In genomic region chr18:48950536-48951447, GRCh38 we compare ENCODE assay signal across 8 cellular contexts. TPM values are rescaled to one million over a fixed set of nuclear protein-coding genes. Genes with fewer than 3 reads are reported as not detected.
DNase-seq lines count a peak whose midpoint lies in the region; ATAC-seq and TF ChIP-seq lines count a peak whose summit lies in the region.

A gene with protein sequence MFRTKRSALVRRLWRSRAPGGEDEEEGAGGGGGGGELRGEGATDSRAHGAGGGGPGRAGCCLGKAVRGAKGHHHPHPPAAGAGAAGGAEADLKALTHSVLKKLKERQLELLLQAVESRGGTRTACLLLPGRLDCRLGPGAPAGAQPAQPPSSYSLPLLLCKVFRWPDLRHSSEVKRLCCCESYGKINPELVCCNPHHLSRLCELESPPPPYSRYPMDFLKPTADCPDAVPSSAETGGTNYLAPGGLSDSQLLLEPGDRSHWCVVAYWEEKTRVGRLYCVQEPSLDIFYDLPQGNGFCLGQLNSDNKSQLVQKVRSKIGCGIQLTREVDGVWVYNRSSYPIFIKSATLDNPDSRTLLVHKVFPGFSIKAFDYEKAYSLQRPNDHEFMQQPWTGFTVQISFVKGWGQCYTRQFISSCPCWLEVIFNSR (minus strand): TSS chr18:48950965. CDS start chr18:48950424, 541 bp downstream.

- H3K4me3 ChIP-seq in fibroblast of the aortic adventitia (ENCODE audit: low read depth, low read length): peak within 1 kb of the TSS; percentile 91
- peak within 1 kb of the TSS; percentile 85 to 91 for H3K4me3 ChIP-seq in neutrophil (ENCODE audit: low read depth in 1 of 2, low read length in 1 of 2)

- no peaks in the 10 kb centered on the region for H3K9me3 ChIP-seq in neutrophil

- no peaks in the 10 kb centered on the region for H3K9me3 Mint-ChIP-seq in activated naive CD4-positive, alpha-beta T cell treated with anti-CD3 and anti-CD28 coated beads, Interleukin-2, amount 50 U/mL, for 24 hours
- H3K9me3 Mint-ChIP-seq in T-helper 2 cell treated with Interferon-gamma antibody and Interleukin-4, amounts not matched to agents 5 μg/mL and 100 μg/mL, for 36 hours: no peaks in the 10 kb centered on the region

- ATAC-seq in HG03457 (IDR thresholded peaks at IDR 0.05; ENCODE audit: unreplicated experiment): no peak

- H3K27ac ChIP-seq in neutrophil: peak within 1 kb of the TSS; percentile 92

- H3K27me3 Mint-ChIP-seq in activated naive CD4-positive, alpha-beta T cell treated with anti-CD3 and anti-CD28 coated beads, Interleukin-2, amount 50 U/mL, for 24 hours: no peaks in the 10 kb centered on the region
- peaks cover 2% of the 10 kb centered on the region for H3K27me3 Mint-ChIP-seq in T-helper 2 cell treated with Interferon-gamma antibody and Interleukin-4, amounts not matched to agents 5 μg/mL and 100 μg/mL, for 36 hours (ENCODE audit: low read depth)

- peak within 1 kb of the TSS; percentile 96 for H3K4me3 Mint-ChIP-seq in activated naive CD4-positive, alpha-beta T cell treated with anti-CD3 and anti-CD28 coated beads, Interleukin-2, amount 50 U/mL, for 24 hours
- H3K4me3 Mint-ChIP-seq in T-helper 2 cell treated with Interferon-gamma antibody and Interleukin-4, amounts not matched to agents 5 μg/mL and 100 μg/mL, for 36 hours: peak within 1 kb of the TSS; percentile 94

- peak within 1 kb of the TSS; percentile 92 for H3K27ac Mint-ChIP-seq in activated naive CD4-positive, alpha-beta T cell treated with anti-CD3 and anti-CD28 coated beads, Interleukin-2, amount 50 U/mL, for 24 hours
- peak within 1 kb of the TSS; percentile 86 for H3K27ac Mint-ChIP-seq in T-helper 2 cell treated with Interferon-gamma antibody and Interleukin-4, amounts not matched to agents 5 μg/mL and 100 μg/mL, for 36 hours

- H3K27me3 ChIP-seq in neutrophil: no peaks in the 10 kb centered on the region

- peaks cover 46% of the 10 kb centered on the region for H3K4me1 Mint-ChIP-seq in activated naive CD4-positive, alpha-beta T cell treated with anti-CD3 and anti-CD28 coated beads, Interleukin-2, amount 50 U/mL, for 24 hours
- peaks cover 39% of the 10 kb centered on the region for H3K4me1 Mint-ChIP-seq in T-helper 2 cell treated with Interferon-gamma antibody and Interleukin-4, amounts not matched to agents 5 μg/mL and 100 μg/mL, for 36 hours (ENCODE audit: low read depth)

- peaks cover 7% of the 10 kb centered on the region for H3K36me3 Mint-ChIP-seq in activated naive CD4-positive, alpha-beta T cell treated with anti-CD3 and anti-CD28 coated beads, Interleukin-2, amount 50 U/mL, for 24 hours
- H3K36me3 Mint-ChIP-seq in T-helper 2 cell treated with Interferon-gamma antibody and Interleukin-4, amounts not matched to agents 5 μg/mL and 100 μg/mL, for 36 hours (ENCODE audit: low read depth): peaks cover 32% of the 10 kb centered on the region

- H3K36me3 ChIP-seq in neutrophil: no peaks in the 10 kb centered on the region

- no peak for TF ChIP-seq CTCF in fibroblast of the aortic adventitia (IDR thresholded peaks at IDR 0.05; ENCODE audit: insufficient read depth, low read length)
- TF ChIP-seq CTCF in neutrophil (IDR thresholded peaks at IDR 0.05): no peak

- peaks cover 39 to 45% of the 10 kb centered on the region in 2 experiments for H3K4me1 ChIP-seq in neutrophil (ENCODE audit: control insufficient read depth in 1 of 2, insufficient read depth in 1 of 2, low read depth in 1 of 2, low read length in 1 of 2)

- DNase-seq in activated naive CD4-positive, alpha-beta T cell (lab: John Stamatoyannopoulos, UW): no peak
- DNase-seq in T-helper 2 cell treated with Interferon-gamma antibody and Interleukin-4, amounts not matched to agents 5 μg/mL and 100 μg/mL, for 36 hours (ENCODE audit: low spot score): no peak
- peak; percentile 42 for DNase-seq in fibroblast of the aortic adventitia (ENCODE audit: low read depth)
- DNase-seq in NCI-H226: no peak
- no peak for DNase-seq in stimulated activated CD4-positive, alpha-beta T cell treated with anti-CD3 and anti-CD28 coated beads, Interleukin-4, amount 100 ng/mL, for 1 hour

RNA-seq across cellular contexts. Expression of the gene that starts here (rescaled TPM):
- 10.5 and 27.2 TPM in 2 replicates for total RNA-seq in fibroblast of the aortic adventitia (ENCODE audit: low replicate concordance)
